ENCODE assay signal across 1 cellular context in the genomic region with DNA sequence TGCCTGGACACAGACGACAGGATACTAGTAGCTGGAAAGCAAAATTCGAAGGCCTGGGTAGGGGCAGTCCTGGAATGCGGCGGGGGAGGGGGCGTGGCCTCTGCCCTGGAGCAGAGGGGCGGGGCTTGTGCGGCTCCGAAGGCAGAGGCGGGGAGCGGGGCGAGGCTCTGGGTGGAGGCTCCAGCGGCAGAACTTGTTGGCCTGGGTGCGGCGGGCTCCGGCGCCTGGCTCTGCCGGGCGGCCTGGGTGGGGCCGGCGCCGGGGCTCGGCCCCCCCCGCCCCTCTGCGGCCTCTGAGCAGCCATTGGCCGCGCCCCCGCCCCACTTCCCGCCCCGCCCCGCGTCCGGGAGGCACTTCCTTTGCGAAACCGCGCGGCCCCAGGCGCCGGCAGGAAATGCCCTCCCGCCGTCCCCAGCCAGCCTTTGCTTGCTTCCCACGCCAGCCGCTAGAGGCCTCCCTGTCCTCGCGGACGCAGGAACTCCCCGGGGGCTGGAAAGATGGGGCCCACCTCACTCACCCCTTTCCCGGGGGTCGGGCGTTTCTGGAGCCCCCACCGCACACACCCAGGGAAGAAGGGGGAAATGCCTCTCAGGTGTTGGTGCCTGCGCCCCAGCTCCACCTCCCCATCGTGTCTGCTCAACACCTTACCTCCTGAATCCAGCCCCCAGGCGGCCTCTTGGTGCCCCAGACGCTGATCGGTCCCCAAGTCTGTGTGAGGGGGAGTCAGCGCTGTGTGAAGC.
TF ChIP-seq lines count a peak whose summit lies in the region.

No MANE protein-coding gene starts in this region.

TF ChIP-seq in K562, 482 proteins besides CTCF, POLR2A, EP300 and RAD21 (continues in another document):
- no peak for TF ChIP-seq ZNF398 (CRISPR knock-in tag; IDR thresholded peaks at IDR 0.05)
- peak; percentile 57; the same call in 1 of the 2 replicates for TF ChIP-seq ETV1 (tag; conservative IDR thresholded peaks at IDR 0.05; ENCODE audit: low read depth)
- no peak for TF ChIP-seq TRIM24 (IDR thresholded peaks at IDR 0.05)
- no peak for TF ChIP-seq GTF2F1 (IDR thresholded peaks at IDR 0.05; ENCODE audit: low read depth, low read length)
- TF ChIP-seq KLF16 (IDR thresholded peaks at IDR 0.05): peak; percentile 29; the same call in 1 of the 2 replicates
- no peak for TF ChIP-seq KAT7 (CRISPR knock-in tag; IDR thresholded peaks at IDR 0.05; ENCODE audit: borderline replicate concordance)
- no peak for TF ChIP-seq ZNF175 (CRISPR knock-in tag; IDR thresholded peaks at IDR 0.05; ENCODE audit: low read depth)
- TF ChIP-seq CCAR2 (IDR thresholded peaks at IDR 0.05; ENCODE audit: low read depth, low read length): no peak
- peak; percentile 37 for TF ChIP-seq NFYB (IDR thresholded peaks at IDR 0.05; ENCODE audit: extremely low read depth, insufficient read length)
- TF ChIP-seq ZNF124 (CRISPR knock-in tag; IDR thresholded peaks at IDR 0.05): no peak
- TF ChIP-seq KLF1 (tag; IDR thresholded peaks at IDR 0.05): no peak
- TF ChIP-seq, protein P1, sequence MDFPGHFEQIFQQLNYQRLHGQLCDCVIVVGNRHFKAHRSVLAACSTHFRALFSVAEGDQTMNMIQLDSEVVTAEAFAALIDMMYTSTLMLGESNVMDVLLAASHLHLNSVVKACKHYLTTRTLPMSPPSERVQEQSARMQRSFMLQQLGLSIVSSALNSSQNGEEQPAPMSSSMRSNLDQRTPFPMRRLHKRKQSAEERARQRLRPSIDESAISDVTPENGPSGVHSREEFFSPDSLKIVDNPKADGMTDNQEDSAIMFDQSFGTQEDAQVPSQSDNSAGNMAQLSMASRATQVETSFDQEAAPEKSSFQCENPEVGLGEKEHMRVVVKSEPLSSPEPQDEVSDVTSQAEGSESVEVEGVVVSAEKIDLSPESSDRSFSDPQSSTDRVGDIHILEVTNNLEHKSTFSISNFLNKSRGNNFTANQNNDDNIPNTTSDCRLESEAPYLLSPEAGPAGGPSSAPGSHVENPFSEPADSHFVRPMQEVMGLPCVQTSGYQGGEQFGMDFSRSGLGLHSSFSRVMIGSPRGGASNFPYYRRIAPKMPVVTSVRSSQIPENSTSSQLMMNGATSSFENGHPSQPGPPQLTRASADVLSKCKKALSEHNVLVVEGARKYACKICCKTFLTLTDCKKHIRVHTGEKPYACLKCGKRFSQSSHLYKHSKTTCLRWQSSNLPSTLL (IDR thresholded peaks at IDR 0.05): no peak
- TF ChIP-seq, protein P2, sequence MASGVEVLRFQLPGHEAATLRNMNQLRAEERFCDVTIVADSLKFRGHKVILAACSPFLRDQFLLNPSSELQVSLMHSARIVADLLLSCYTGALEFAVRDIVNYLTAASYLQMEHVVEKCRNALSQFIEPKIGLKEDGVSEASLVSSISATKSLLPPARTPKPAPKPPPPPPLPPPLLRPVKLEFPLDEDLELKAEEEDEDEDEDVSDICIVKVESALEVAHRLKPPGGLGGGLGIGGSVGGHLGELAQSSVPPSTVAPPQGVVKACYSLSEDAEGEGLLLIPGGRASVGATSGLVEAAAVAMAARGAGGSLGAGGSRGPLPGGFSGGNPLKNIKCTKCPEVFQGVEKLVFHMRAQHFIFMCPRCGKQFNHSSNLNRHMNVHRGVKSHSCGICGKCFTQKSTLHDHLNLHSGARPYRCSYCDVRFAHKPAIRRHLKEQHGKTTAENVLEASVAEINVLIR (CRISPR knock-in tag; IDR thresholded peaks at IDR 0.05): no peak
- TF ChIP-seq CBX2 (IDR thresholded peaks at IDR 0.05; ENCODE audit: insufficient read depth, low read length, poor library complexity, severe bottlenecking): no peak
- TF ChIP-seq EGR1 (conservative IDR thresholded peaks at IDR 0.05): no peak
- peak; percentile 91 for TF ChIP-seq GABPA (tag; conservative IDR thresholded peaks at IDR 0.05; ENCODE audit: low read depth)
- TF ChIP-seq ZKSCAN1 (IDR thresholded peaks at IDR 0.05; ENCODE audit: low read depth, low read length): 0 out of 2 replicates have a peak, but pooled peaks have one; percentile 13
- no peak for TF ChIP-seq PURB (CRISPR knock-in tag; IDR thresholded peaks at IDR 0.05; ENCODE audit: low read depth)
- no peak for TF ChIP-seq JUN (IDR thresholded peaks at IDR 0.05; ENCODE audit: borderline replicate concordance, low read depth, low read length)
- no peak for TF ChIP-seq JUN (CRISPR knock-in tag; IDR thresholded peaks at IDR 0.05; ENCODE audit: borderline replicate concordance)
- TF ChIP-seq COPS2 (conservative IDR thresholded peaks at IDR 0.05): no peak
- TF ChIP-seq ZNF584 (CRISPR knock-in tag; IDR thresholded peaks at IDR 0.05; ENCODE audit: low read depth): no peak
- TF ChIP-seq XRCC5 (IDR thresholded peaks at IDR 0.05; ENCODE audit: low read depth, low read length): 0 out of 2 replicates have a peak, but pooled peaks have one; percentile 33
- TF ChIP-seq ZFX (CRISPR knock-in tag; IDR thresholded peaks at IDR 0.05): peak; percentile 45; the same call in 1 of the 2 replicates
- no peak for TF ChIP-seq KLF6 (CRISPR knock-in tag; IDR thresholded peaks at IDR 0.05; ENCODE audit: borderline replicate concordance)
- TF ChIP-seq, protein P3, sequence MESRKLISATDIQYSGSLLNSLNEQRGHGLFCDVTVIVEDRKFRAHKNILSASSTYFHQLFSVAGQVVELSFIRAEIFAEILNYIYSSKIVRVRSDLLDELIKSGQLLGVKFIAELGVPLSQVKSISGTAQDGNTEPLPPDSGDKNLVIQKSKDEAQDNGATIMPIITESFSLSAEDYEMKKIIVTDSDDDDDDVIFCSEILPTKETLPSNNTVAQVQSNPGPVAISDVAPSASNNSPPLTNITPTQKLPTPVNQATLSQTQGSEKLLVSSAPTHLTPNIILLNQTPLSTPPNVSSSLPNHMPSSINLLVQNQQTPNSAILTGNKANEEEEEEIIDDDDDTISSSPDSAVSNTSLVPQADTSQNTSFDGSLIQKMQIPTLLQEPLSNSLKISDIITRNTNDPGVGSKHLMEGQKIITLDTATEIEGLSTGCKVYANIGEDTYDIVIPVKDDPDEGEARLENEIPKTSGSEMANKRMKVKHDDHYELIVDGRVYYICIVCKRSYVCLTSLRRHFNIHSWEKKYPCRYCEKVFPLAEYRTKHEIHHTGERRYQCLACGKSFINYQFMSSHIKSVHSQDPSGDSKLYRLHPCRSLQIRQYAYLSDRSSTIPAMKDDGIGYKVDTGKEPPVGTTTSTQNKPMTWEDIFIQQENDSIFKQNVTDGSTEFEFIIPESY (CRISPR knock-in tag; IDR thresholded peaks at IDR 0.05): peak; percentile 31; the same call in 1 of the 2 replicates
- no peak for TF ChIP-seq RBM17 (IDR thresholded peaks at IDR 0.05; ENCODE audit: borderline replicate concordance, low read depth, low read length)
- peak; percentile 53; the same call in 1 of the 2 replicates for TF ChIP-seq SMAD3 (CRISPR knock-in tag; conservative IDR thresholded peaks at IDR 0.05)
- no peak for TF ChIP-seq KAT2B (IDR thresholded peaks at IDR 0.05; ENCODE audit: low read depth, low read length)
- TF ChIP-seq, protein P4, sequence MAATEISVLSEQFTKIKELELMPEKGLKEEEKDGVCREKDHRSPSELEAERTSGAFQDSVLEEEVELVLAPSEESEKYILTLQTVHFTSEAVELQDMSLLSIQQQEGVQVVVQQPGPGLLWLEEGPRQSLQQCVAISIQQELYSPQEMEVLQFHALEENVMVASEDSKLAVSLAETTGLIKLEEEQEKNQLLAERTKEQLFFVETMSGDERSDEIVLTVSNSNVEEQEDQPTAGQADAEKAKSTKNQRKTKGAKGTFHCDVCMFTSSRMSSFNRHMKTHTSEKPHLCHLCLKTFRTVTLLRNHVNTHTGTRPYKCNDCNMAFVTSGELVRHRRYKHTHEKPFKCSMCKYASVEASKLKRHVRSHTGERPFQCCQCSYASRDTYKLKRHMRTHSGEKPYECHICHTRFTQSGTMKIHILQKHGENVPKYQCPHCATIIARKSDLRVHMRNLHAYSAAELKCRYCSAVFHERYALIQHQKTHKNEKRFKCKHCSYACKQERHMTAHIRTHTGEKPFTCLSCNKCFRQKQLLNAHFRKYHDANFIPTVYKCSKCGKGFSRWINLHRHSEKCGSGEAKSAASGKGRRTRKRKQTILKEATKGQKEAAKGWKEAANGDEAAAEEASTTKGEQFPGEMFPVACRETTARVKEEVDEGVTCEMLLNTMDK (IDR thresholded peaks at IDR 0.05; ENCODE audit: borderline replicate concordance, insufficient read depth, low read depth, low read length, poor library complexity, severe bottlenecking): peak; percentile 93
- TF ChIP-seq DNMT1 (IDR thresholded peaks at IDR 0.05): no peak
- TF ChIP-seq ZNF408 (CRISPR knock-in tag; IDR thresholded peaks at IDR 0.05; ENCODE audit: low read depth): no peak
- peak; percentile 46; the same call in 1 of the 2 replicates for TF ChIP-seq HCFC1 (IDR thresholded peaks at IDR 0.05; ENCODE audit: low read depth, low read length)
- no peak for TF ChIP-seq MCM2 (IDR thresholded peaks at IDR 0.05; ENCODE audit: low read depth)
- no peak for TF ChIP-seq SAFB (IDR thresholded peaks at IDR 0.05; ENCODE audit: borderline replicate concordance, low read depth, low read length)
- peak; percentile 53; the same call in 1 of the 2 replicates for TF ChIP-seq GATAD2B (IDR thresholded peaks at IDR 0.05; ENCODE audit: borderline replicate concordance)
- no peak for TF ChIP-seq TGIF2 (CRISPR knock-in tag; IDR thresholded peaks at IDR 0.05)
- peak; percentile 26; the same call in 1 of the 2 replicates for TF ChIP-seq ZBTB17 (CRISPR knock-in tag; IDR thresholded peaks at IDR 0.05)
- TF ChIP-seq TAF1 (IDR thresholded peaks at IDR 0.05; ENCODE audit: control insufficient read depth, extremely low read depth, insufficient read depth, low read length, severe bottlenecking): peak; percentile 32
- TF ChIP-seq TEAD1 (CRISPR knock-in tag; IDR thresholded peaks at IDR 0.05): peak in 1 of 2 experiments; percentile 88; a peak in 2 of 4 replicates
- peak; percentile 94 for TF ChIP-seq ZBTB7A (IDR thresholded peaks at IDR 0.05; ENCODE audit: borderline replicate concordance, control insufficient read depth, low read depth, low read length)
- TF ChIP-seq FOXO4 (CRISPR knock-in tag; IDR thresholded peaks at IDR 0.05): no peak
- peak; percentile 65; the same call in 1 of the 2 replicates for TF ChIP-seq ELF1 (tag; IDR thresholded peaks at IDR 0.05)
- TF ChIP-seq ZBTB8A (IDR thresholded peaks at IDR 0.05; ENCODE audit: partially characterized antibody): no peak
- TF ChIP-seq MED1 (CRISPR knock-in tag; IDR thresholded peaks at IDR 0.05; ENCODE audit: borderline replicate concordance): no peak
- TF ChIP-seq NFE2 (IDR thresholded peaks at IDR 0.05; ENCODE audit: low read depth): no peak
- TF ChIP-seq ZNF134 (CRISPR knock-in tag; conservative IDR thresholded peaks at IDR 0.05): no peak
- TF ChIP-seq TBL1XR1 (IDR thresholded peaks at IDR 0.05; ENCODE audit: low read length in 2 of 2): no peak
- TF ChIP-seq GATAD2A (IDR thresholded peaks at IDR 0.05): peak; percentile 72; the same call in 1 of the 2 replicates
- TF ChIP-seq PML (IDR thresholded peaks at IDR 0.05; ENCODE audit: low read length): no peak
- no peak for TF ChIP-seq STAG1 (CRISPR knock-in tag; IDR thresholded peaks at IDR 0.05; ENCODE audit: borderline replicate concordance)
- no peak for TF ChIP-seq FOXJ2 (tag; IDR thresholded peaks at IDR 0.05)
- no peak for TF ChIP-seq ZNF695 (CRISPR knock-in tag; IDR thresholded peaks at IDR 0.05)
- TF ChIP-seq ZNF444 (CRISPR knock-in tag; IDR thresholded peaks at IDR 0.05): no peak
- TF ChIP-seq LARP7 (IDR thresholded peaks at IDR 0.05): no peak
- TF ChIP-seq BHLHE40 (IDR thresholded peaks at IDR 0.05; ENCODE audit: low read length): peak; percentile 37; the same call in 1 of the 2 replicates
- peak; percentile 58; the same call in 1 of the 2 replicates for TF ChIP-seq ZNF445 (CRISPR knock-in tag; IDR thresholded peaks at IDR 0.05; ENCODE audit: low read depth)
- no peak for TF ChIP-seq BRD4 (IDR thresholded peaks at IDR 0.05)
- peak; percentile 24; the same call in 1 of the 2 replicates for TF ChIP-seq MTA3 (IDR thresholded peaks at IDR 0.05; ENCODE audit: borderline replicate concordance)
- peak; percentile 67 for TF ChIP-seq DEAF1 (CRISPR knock-in tag; IDR thresholded peaks at IDR 0.05)
- peak; percentile 80; the same call in 1 of the 2 replicates for TF ChIP-seq PTBP1 (IDR thresholded peaks at IDR 0.05; ENCODE audit: low read depth, low read length)
- TF ChIP-seq SIN3B (IDR thresholded peaks at IDR 0.05; ENCODE audit: low read depth): 0 out of 2 replicates have a peak, but pooled peaks have one; percentile 29
